8 cellular contexts compared by ENCODE assay signal in the genomic region with DNA sequence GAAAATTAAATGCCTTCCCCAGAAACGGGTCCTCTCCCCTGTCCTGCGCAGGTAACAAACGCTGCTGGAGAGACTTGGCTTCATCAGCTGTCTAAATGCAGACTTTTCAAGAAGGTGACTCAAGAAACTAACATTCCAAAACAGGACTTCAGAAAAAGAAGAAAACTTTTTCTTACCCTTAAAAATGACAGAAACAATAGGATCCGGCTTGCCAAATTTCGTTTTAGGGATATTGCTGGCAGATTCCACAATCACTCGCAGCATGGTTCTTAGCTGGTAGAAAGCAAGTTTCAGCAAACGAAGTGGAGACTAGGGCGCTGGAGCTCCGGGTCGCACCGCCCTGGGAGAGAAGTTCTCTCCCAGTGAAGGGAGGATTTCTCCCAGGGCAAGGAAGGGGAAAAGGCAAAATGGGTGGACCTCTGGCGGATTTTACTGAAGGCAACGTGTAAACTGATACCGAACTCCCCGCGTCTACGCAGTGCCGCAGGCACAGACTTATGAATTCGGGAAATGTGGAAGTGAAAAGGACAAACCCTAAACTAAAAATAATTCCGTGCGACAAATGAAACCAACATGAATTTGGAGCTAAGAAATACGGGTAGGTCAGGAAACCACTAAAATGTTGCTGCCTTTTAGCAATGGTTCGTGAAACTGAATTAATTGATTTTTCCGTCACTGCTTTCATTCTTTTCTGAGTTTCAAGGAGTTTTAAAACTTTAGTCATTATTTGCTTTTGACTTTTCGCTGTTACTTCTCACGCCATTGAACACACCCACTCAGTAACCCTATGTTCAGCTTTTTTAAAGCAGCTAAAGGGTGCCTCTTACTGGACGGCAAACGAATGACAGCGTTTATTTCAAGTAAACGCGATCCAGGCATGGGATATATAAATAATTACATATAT. TPM values are rescaled to one million over a fixed set of nuclear protein-coding genes. Genes with fewer than 3 reads are reported as not detected.
DNase-seq lines count a peak whose midpoint lies in the region; ATAC-seq and TF ChIP-seq lines count a peak whose summit lies in the region.

A gene with protein sequence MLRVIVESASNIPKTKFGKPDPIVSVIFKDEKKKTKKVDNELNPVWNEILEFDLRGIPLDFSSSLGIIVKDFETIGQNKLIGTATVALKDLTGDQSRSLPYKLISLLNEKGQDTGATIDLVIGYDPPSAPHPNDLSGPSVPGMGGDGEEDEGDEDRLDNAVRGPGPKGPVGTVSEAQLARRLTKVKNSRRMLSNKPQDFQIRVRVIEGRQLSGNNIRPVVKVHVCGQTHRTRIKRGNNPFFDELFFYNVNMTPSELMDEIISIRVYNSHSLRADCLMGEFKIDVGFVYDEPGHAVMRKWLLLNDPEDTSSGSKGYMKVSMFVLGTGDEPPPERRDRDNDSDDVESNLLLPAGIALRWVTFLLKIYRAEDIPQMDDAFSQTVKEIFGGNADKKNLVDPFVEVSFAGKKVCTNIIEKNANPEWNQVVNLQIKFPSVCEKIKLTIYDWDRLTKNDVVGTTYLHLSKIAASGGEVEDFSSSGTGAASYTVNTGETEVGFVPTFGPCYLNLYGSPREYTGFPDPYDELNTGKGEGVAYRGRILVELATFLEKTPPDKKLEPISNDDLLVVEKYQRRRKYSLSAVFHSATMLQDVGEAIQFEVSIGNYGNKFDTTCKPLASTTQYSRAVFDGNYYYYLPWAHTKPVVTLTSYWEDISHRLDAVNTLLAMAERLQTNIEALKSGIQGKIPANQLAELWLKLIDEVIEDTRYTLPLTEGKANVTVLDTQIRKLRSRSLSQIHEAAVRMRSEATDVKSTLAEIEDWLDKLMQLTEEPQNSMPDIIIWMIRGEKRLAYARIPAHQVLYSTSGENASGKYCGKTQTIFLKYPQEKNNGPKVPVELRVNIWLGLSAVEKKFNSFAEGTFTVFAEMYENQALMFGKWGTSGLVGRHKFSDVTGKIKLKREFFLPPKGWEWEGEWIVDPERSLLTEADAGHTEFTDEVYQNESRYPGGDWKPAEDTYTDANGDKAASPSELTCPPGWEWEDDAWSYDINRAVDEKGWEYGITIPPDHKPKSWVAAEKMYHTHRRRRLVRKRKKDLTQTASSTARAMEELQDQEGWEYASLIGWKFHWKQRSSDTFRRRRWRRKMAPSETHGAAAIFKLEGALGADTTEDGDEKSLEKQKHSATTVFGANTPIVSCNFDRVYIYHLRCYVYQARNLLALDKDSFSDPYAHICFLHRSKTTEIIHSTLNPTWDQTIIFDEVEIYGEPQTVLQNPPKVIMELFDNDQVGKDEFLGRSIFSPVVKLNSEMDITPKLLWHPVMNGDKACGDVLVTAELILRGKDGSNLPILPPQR (N-terminal part only) (minus strand): TSS at position 404 of the 904 bp plus-strand sequence. CDS start 140 bp downstream, at position 264.

- H4K91ac ChIP-seq in neuronal stem cell (ENCODE audit: low read depth, low read length, poor library complexity) = no peak within 1 kb of the TSS

- H3K4ac ChIP-seq in neuronal stem cell (ENCODE audit: low read length) = no peak within 1 kb of the TSS

- H3K36me3 Mint-ChIP-seq in activated naive CD8-positive, alpha-beta T cell treated with anti-CD3 and anti-CD28 coated beads for 36 hours = peaks cover 1% of the 10 kb centered on the region

- H3K9me3 Mint-ChIP-seq in activated naive CD8-positive, alpha-beta T cell treated with anti-CD3 and anti-CD28 coated beads for 36 hours = no peaks in the 10 kb centered on the region

- H3K27me3 Mint-ChIP-seq in activated naive CD8-positive, alpha-beta T cell treated with anti-CD3 and anti-CD28 coated beads for 36 hours = peaks cover 17% of the 10 kb centered on the region

- H3K4me3 Mint-ChIP-seq in activated naive CD8-positive, alpha-beta T cell treated with anti-CD3 and anti-CD28 coated beads for 36 hours = peak within 1 kb of the TSS; percentile 89

- TF ChIP-seq CTCF in uterus (IDR thresholded peaks at IDR 0.05) = peak; percentile 56 to 84 (median 71)

- no peak within 1 kb of the TSS for H3K23ac ChIP-seq in neuronal stem cell (ENCODE audit: low read depth, low read length, poor library complexity)

- no peaks in the 10 kb centered on the region for H3K9me3 ChIP-seq in HUES64 (ENCODE audit: insufficient read depth, low read depth, low read length)
- no peaks in the 10 kb centered on the region for H3K9me3 ChIP-seq in neuronal stem cell (replicated peaks in 1 of 2; ENCODE audit: control insufficient read depth in 2 of 2, insufficient read depth in 1 of 2, low read depth in 1 of 2, low read length in 2 of 2)
- no peaks in the 10 kb centered on the region for H3K9me3 ChIP-seq in uterus

- H3K14ac ChIP-seq in neuronal stem cell (ENCODE audit: low read length) = no peak within 1 kb of the TSS

- intact Hi-C loops in uterus (cut with DNase I; ENCODE audit: low total_unique reads) = loop anchor here (2.0 kb wide), 1 partner anchor 105 kb away; no protein-coding TSS in a partner anchor

- peak within 1 kb of the TSS; percentile 91 for H3K27ac Mint-ChIP-seq in activated naive CD8-positive, alpha-beta T cell treated with anti-CD3 and anti-CD28 coated beads for 36 hours

- peaks cover 11% of the 10 kb centered on the region for H3K4me1 Mint-ChIP-seq in activated naive CD8-positive, alpha-beta T cell treated with anti-CD3 and anti-CD28 coated beads for 36 hours

- H3K4me2 ChIP-seq in neuronal stem cell (ENCODE audit: insufficient read depth, low read length, poor library complexity, severe bottlenecking) = peak within 1 kb of the TSS; percentile 52

- no peak within 1 kb of the TSS for H2BK12ac ChIP-seq in neuronal stem cell (ENCODE audit: low read length)

- no peak within 1 kb of the TSS for H4K8ac ChIP-seq in neuronal stem cell (ENCODE audit: low read depth, low read length)

- 4% methylated on average over 28 of the region's 31 CpGs for WGBS in HUES64
- no CpG with 5 or more reads among the region's 31 CpGs for WGBS in neuronal stem cell (ENCODE audit: extremely low coverage in 2 of 2, insufficient read length in 2 of 2, insufficient replicate concordance in 1 of 2), 2 donors

- H3K18ac ChIP-seq in neuronal stem cell (ENCODE audit: low read length) = no peak within 1 kb of the TSS

- H2BK120ac ChIP-seq in neuronal stem cell (ENCODE audit: low read depth, low read length) = no peak within 1 kb of the TSS

- no peak within 1 kb of the TSS for H2BK5ac ChIP-seq in neuronal stem cell (ENCODE audit: low read length)

- H3K79me1 ChIP-seq in neuronal stem cell (ENCODE audit: low read depth, low read length) = no peaks in the 10 kb centered on the region

- H3K27me3 ChIP-seq in HUES64 (ENCODE audit: insufficient read depth, low read length) (peaks cover 4% of the 10 kb centered on the region; the same call in 1 of the 2 replicates), neuronal stem cell (ENCODE audit: control insufficient read depth in 3 of 3, insufficient read depth in 3 of 3, low read depth in 1 of 3, low read length in 3 of 3) (no peaks in the 10 kb centered on the region), uterus (no peaks in the 10 kb centered on the region)

- no peaks in the 10 kb centered on the region for H3K36me3 ChIP-seq in HUES64 (ENCODE audit: insufficient read depth, low read length)
- H3K36me3 ChIP-seq in neuronal stem cell (replicated peaks in 1 of 2; ENCODE audit: control insufficient read depth in 2 of 2, insufficient read depth in 2 of 2, low read length in 2 of 2) = no peaks in the 10 kb centered on the region
- H3K36me3 ChIP-seq in uterus = no peaks in the 10 kb centered on the region

- ATAC-seq in GM21360 (IDR thresholded peaks at IDR 0.05; ENCODE audit: unreplicated experiment) = peak; percentile 79

- peak within 1 kb of the TSS; percentile 79 for H2AFZ ChIP-seq in neuronal stem cell (ENCODE audit: low read length)

- H2AK5ac ChIP-seq in neuronal stem cell (ENCODE audit: low read depth, low read length) = no peak within 1 kb of the TSS

- H3K4me3 ChIP-seq in HUES64 (ENCODE audit: low read length) = peak within 1 kb of the TSS; percentile 76
- H3K4me3 ChIP-seq in neuronal stem cell (ENCODE audit: low read length in 2 of 2) = peak within 1 kb of the TSS; percentile 52 to 80
- peak within 1 kb of the TSS; percentile 52 to 66 for H3K4me3 ChIP-seq in uterus

- H3K9ac ChIP-seq in HUES64 (ENCODE audit: low read depth, low read length) (peak within 1 kb of the TSS; percentile 55; the same call in 1 of the 2 replicates), neuronal stem cell (ENCODE audit: low read depth, low read length, poor library complexity) (no peak within 1 kb of the TSS)

- TF ChIP-seq POLR2A in uterus (IDR thresholded peaks at IDR 0.05) = peak; percentile 61 to 62

- no peak within 1 kb of the TSS for H2BK15ac ChIP-seq in neuronal stem cell (ENCODE audit: low read length)

- H3K27ac ChIP-seq in HUES64 (ENCODE audit: low read depth, low read length) (peak within 1 kb of the TSS; percentile 1; the same call in 1 of the 2 replicates), neuronal stem cell (replicated peaks; ENCODE audit: low read length) (no peak within 1 kb of the TSS), uterus (peak within 1 kb of the TSS; percentile 87 to 97)

- DNase-seq in DMS 273 (lab: John Stamatoyannopoulos, UW; ENCODE audit: unreplicated experiment) (peak; percentile 76), RPMI7951 (ENCODE audit: low read depth) (peak; percentile 92), glomerular endothelial cell (ENCODE audit: extremely low read depth, low read depth, low spot score) (peak; percentile 82), neuronal stem cell (ENCODE audit: low spot score) (peak; percentile 54), uterus (peak; percentile 69 to 75)
- DNase-seq in activated naive CD8-positive, alpha-beta T cell treated with anti-CD3 and anti-CD28 coated beads for 36 hours = peak; percentile 41

- H3K4me1 ChIP-seq in HUES64 (ENCODE audit: insufficient read depth, low read length) (peaks cover 10% of the 10 kb centered on the region; the same call in 1 of the 2 replicates), neuronal stem cell (ENCODE audit: control insufficient read depth in 2 of 2, insufficient read depth in 1 of 2, low read depth in 1 of 2, low read length in 2 of 2) (peaks cover 0 to 2% of the 10 kb centered on the region in 2 donors), uterus (peaks cover 0 to 4% of the 10 kb centered on the region in 2 donors)

RNA-seq across cellular contexts. Expression of the gene that starts here (rescaled TPM):
- 2.8 TPM for polyA plus RNA-seq in HUES64 (2013, experiment 1 of 2)
- 3.5 TPM for polyA plus RNA-seq in HUES64 (2013, experiment 2 of 2)
- 46.2 and 57.1 TPM in 2 replicates for total RNA-seq in RPMI7951 (2014; rRNA removed; shearing (Covaris generic))
- total RNA-seq in activated naive CD8-positive, alpha-beta T cell treated with anti-CD3 and anti-CD28 coated beads for 36 hours = 10 to 100 TPM; 22.1 to 22.8 TPM
- total RNA-seq in glomerular endothelial cell (260 and 369 TPM in 2 replicates), uterus (100 to 1,000 TPM in 2 of 4 donors, 10 to 100 TPM in 2; 41.2 to 114 (median 86.9) TPM)
- 2.9 TPM for polyA plus RNA-seq in neuronal stem cell (2013, experiment 1 of 2)
- polyA plus RNA-seq in neuronal stem cell (2013, experiment 2 of 2) = 2.8 TPM

Comparison
In these comparisons a context has a peak if more than half of its experiments do, and no peak if none do; other contexts are left out.
1. DNase-seq: peak in every context shown above with its lines; median percentile 92 in RPMI7951; 82 in glomerular endothelial cell; 76 in DMS 273; 72 in uterus; 54 in neuronal stem cell; 41 in activated naive CD8-positive, alpha-beta T cell treated with anti-CD3 and anti-CD28 coated beads for 36 hours.